Comparison of ENCODE assay signal across 22 cellular contexts in genomic region chr16:24822974-24823373, GRCh38. TPM values are rescaled to one million over a fixed set of nuclear protein-coding genes. Genes with fewer than 3 reads are reported as not detected.
"Had no signal": no experiment of that assay in that cellular context is flagged by ENCODE, and none has a peak within 500 bp of the region (broad histone marks: within the 10 kb centered on the region; RNA-seq: fewer than 3 reads in every experiment).

No MANE protein-coding gene starts in this region.

- H3K4me1 ChIP-seq: colonic mucosa, neural progenitor cell, vagina had no signal

- H3K9ac ChIP-seq: neural progenitor cell had no signal

- H3K27ac Mint-ChIP-seq: neural progenitor cell had no signal

- H3K9me3 Mint-ChIP-seq: activated T-cell treated with anti-CD3 and anti-CD28 coated beads, Interleukin-2, amount 50 U/mL, for 4 hours; neural progenitor cell had no signal

- ATAC-seq: activated T-cell treated with anti-CD3 and anti-CD28 coated beads, Interleukin-2, amount 50 U/mL, for 4 hours had no signal

- H3K27ac ChIP-seq: colonic mucosa, esophagus muscularis mucosa, lower lobe of right lung, neural progenitor cell, ovary, vagina had no signal

- H3K4me3 ChIP-seq: colonic mucosa, esophagus muscularis mucosa, lower lobe of right lung, neural progenitor cell, ovary, tibial nerve, vagina had no signal

- H3K27me3 ChIP-seq: colonic mucosa, esophagus muscularis mucosa, neural progenitor cell, ovary, tibial nerve, vagina had no signal

- H3K36me3 ChIP-seq: neural progenitor cell, ovary had no signal

- DNase-seq: activated CD4-positive, alpha-beta T cell treated with anti-CD3 and anti-CD28 coated beads for 1 hour; activated CD4-positive, alpha-beta T cell treated with anti-CD3 and anti-CD28 coated beads, Interleukin-2, amount 50 U/mL, for 4 hours; activated effector memory CD4-positive, alpha-beta T cell treated with Interleukin-2 at 50 U/mL for 16 hours; activated naive CD4-positive, alpha-beta T cell treated with anti-CD3 and anti-CD28 coated beads, Interleukin-2, amount 50 U/mL, for 16 hours; activated T-cell treated with anti-CD3 and anti-CD28 coated beads, Interleukin-2, amount 50 U/mL, for 4 hours; central memory CD4-positive, alpha-beta T cell; colonic mucosa; kidney glomerular epithelial cell; lower lobe of right lung; midbrain; ovary; stimulated activated CD4-positive, alpha-beta T cell treated with anti-CD3 and anti-CD28 coated beads, Interleukin-15, amount 100 ng/mL, for 24 hours; stimulated activated CD4-positive, alpha-beta T cell treated with anti-CD3 and anti-CD28 coated beads, Interleukin-4, amount 100 ng/mL, for 1 hour; stimulated activated naive CD4-positive, alpha-beta T cell; T-helper 1 cell had no signal

- H3K4me1 Mint-ChIP-seq: neural progenitor cell had no signal

- H3K4me3 Mint-ChIP-seq: activated T-cell treated with anti-CD3 and anti-CD28 coated beads, Interleukin-2, amount 50 U/mL, for 4 hours; neural progenitor cell had no signal

RNA-seq across cellular contexts. Expression of gene SLC5A11, which starts 22.8 kb away (rescaled TPM):
- total RNA-seq: esophagus muscularis mucosa, fibroblast of villous mesenchyme, renal cortical epithelial cell, skeletal muscle tissue, tibial nerve, vagina had no signal
